In genomic region chr10:122114156-122114747, GRCh38 we compare ENCODE assay signal across 1 cellular context.
TF ChIP-seq lines count a peak whose summit lies in the region.

No MANE protein-coding gene starts in this region.

TF ChIP-seq in H1, 55 proteins besides CTCF, POLR2A, EP300 and RAD21 (continued from another document):
- no peak for TF ChIP-seq CHD7 (IDR thresholded peaks at IDR 0.05; ENCODE audit: insufficient replicate concordance, low read length)
